ENCODE assay signal across 1 cellular context in genomic region chr3:13575459-13576061, GRCh38.
TF ChIP-seq lines count a peak whose summit lies in the region.

No MANE protein-coding gene starts in this region.

TF ChIP-seq in GM23338, 12 proteins besides CTCF, POLR2A, EP300 and RAD21 (continued from another document):
- TF ChIP-seq, protein P1, sequence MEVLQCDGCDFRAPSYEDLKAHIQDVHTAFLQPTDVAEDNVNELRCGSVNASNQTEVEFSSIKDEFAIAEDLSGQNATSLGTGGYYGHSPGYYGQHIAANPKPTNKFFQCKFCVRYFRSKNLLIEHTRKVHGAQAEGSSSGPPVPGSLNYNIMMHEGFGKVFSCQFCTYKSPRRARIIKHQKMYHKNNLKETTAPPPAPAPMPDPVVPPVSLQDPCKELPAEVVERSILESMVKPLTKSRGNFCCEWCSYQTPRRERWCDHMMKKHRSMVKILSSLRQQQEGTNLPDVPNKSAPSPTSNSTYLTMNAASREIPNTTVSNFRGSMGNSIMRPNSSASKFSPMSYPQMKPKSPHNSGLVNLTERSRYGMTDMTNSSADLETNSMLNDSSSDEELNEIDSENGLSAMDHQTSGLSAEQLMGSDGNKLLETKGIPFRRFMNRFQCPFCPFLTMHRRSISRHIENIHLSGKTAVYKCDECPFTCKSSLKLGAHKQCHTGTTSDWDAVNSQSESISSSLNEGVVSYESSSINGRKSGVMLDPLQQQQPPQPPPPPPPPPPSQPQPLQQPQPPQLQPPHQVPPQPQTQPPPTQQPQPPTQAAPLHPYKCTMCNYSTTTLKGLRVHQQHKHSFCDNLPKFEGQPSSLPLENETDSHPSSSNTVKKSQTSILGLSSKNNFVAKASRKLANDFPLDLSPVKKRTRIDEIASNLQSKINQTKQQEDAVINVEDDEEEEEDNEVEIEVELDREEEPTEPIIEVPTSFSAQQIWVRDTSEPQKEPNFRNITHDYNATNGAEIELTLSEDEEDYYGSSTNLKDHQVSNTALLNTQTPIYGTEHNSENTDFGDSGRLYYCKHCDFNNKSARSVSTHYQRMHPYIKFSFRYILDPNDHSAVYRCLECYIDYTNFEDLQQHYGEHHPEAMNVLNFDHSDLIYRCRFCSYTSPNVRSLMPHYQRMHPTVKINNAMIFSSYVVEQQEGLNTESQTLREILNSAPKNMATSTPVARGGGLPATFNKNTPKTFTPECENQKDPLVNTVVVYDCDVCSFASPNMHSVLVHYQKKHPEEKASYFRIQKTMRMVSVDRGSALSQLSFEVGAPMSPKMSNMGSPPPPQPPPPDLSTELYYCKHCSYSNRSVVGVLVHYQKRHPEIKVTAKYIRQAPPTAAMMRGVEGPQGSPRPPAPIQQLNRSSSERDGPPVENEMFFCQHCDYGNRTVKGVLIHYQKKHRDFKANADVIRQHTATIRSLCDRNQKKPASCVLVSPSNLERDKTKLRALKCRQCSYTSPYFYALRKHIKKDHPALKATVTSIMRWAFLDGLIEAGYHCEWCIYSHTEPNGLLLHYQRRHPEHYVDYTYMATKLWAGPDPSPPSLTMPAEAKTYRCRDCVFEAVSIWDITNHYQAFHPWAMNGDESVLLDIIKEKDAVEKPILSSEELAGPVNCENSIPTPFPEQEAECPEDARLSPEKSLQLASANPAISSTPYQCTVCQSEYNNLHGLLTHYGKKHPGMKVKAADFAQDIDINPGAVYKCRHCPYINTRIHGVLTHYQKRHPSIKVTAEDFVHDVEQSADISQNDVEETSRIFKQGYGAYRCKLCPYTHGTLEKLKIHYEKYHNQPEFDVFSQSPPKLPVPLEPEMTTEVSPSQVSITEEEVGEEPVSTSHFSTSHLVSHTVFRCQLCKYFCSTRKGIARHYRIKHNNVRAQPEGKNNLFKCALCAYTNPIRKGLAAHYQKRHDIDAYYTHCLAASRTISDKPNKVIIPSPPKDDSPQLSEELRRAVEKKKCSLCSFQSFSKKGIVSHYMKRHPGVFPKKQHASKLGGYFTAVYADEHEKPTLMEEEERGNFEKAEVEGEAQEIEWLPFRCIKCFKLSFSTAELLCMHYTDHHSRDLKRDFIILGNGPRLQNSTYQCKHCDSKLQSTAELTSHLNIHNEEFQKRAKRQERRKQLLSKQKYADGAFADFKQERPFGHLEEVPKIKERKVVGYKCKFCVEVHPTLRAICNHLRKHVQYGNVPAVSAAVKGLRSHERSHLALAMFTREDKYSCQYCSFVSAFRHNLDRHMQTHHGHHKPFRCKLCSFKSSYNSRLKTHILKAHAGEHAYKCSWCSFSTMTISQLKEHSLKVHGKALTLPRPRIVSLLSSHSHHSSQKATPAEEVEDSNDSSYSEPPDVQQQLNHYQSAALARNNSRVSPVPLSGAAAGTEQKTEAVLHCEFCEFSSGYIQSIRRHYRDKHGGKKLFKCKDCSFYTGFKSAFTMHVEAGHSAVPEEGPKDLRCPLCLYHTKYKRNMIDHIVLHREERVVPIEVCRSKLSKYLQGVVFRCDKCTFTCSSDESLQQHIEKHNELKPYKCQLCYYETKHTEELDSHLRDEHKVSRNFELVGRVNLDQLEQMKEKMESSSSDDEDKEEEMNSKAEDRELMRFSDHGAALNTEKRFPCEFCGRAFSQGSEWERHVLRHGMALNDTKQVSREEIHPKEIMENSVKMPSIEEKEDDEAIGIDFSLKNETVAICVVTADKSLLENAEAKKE (CRISPR knock-in tag; IDR thresholded peaks at IDR 0.05), result no peak
- TF ChIP-seq EZH2phosphoT487 (IDR thresholded peaks at IDR 0.05; ENCODE audit: unreplicated experiment) (no peak), JUNB (IDR thresholded peaks at IDR 0.05; ENCODE audit: unreplicated experiment) (no peak), REST (IDR thresholded peaks at IDR 0.05; ENCODE audit: unreplicated experiment) (no peak)
